17 cellular contexts compared by ENCODE assay signal in genomic region chr17:75950850-75951554, GRCh38. TPM values are rescaled to one million over a fixed set of nuclear protein-coding genes. Genes with fewer than 3 reads are reported as not detected.
DNase-seq lines count a peak whose midpoint lies in the region; ATAC-seq and TF ChIP-seq lines count a peak whose summit lies in the region.
"Had no signal": no experiment of that assay in that cellular context is flagged by ENCODE, and none has a peak within 500 bp of the region (broad histone marks: within the 10 kb centered on the region; RNA-seq: fewer than 3 reads in every experiment).

No MANE protein-coding gene starts in this region.

- CTCF ChIA-PET in activated CD4-positive, alpha-beta T cell treated with anti-CD3 and anti-CD28 coated beads, Interleukin-2, amount 10 ng/mL, durations not matched to agents 7 days and 5 days (lab: Charles Lee): interaction anchor here (0.7 to 1.4 kb wide), 2 partner anchors 50 to 141 kb away, joined by 3 read pairs; no protein-coding TSS in a partner anchor

- no peaks in the 10 kb centered on the region for H3K79me2 ChIP-seq in fibroblast of lung (ENCODE audit: control insufficient read depth, insufficient read depth, low read length)

- H3K4me1 Mint-ChIP-seq in activated CD4-positive, alpha-beta T cell treated with anti-CD3 and anti-CD28 coated beads, Interleukin-2, amount 10 ng/mL, durations not matched to agents 24 days and 14 days: peaks cover 6% of the 10 kb centered on the region
- peaks cover 17% of the 10 kb centered on the region for H3K4me1 Mint-ChIP-seq in activated CD4-positive, alpha-beta T cell treated with anti-CD3 and anti-CD28 coated beads, Interleukin-2, amount 10 ng/mL, durations not matched to agents 7 days and 5 days
- peaks cover 2% of the 10 kb centered on the region for H3K4me1 Mint-ChIP-seq in T-helper 1 cell treated with Interleukin-12 subunit alpha and Interleukin-12 subunit beta and Interleukin-4 antibody, amounts not matched to agents 30 μg/mL and 1 μg/mL, for 36 hours (ENCODE audit: low read depth)
- H3K4me1 Mint-ChIP-seq: neural crest cell had no signal

- peaks cover 8% of the 10 kb centered on the region for H3K36me3 ChIP-seq in fibroblast of lung (ENCODE audit: control insufficient read depth, insufficient read depth, low read length)
- H3K36me3 ChIP-seq in tibial nerve: peaks cover 0 to 100% (median 42%) of the 10 kb centered on the region in 3 donors

- ATAC-seq in GM18870 (IDR thresholded peaks at IDR 0.05; ENCODE audit: unreplicated experiment): no peak
- ATAC-seq: HCT116 had no signal

- H3K9me3 Mint-ChIP-seq in activated CD4-positive, alpha-beta T cell treated with anti-CD3 and anti-CD28 coated beads, Interleukin-2, amount 10 ng/mL, durations not matched to agents 24 days and 14 days: no peaks in the 10 kb centered on the region
- H3K9me3 Mint-ChIP-seq in activated CD4-positive, alpha-beta T cell treated with anti-CD3 and anti-CD28 coated beads, Interleukin-2, amount 10 ng/mL, durations not matched to agents 7 days and 5 days: no peaks in the 10 kb centered on the region
- H3K9me3 Mint-ChIP-seq in T-helper 1 cell treated with Interleukin-12 subunit alpha and Interleukin-12 subunit beta and Interleukin-4 antibody, amounts not matched to agents 30 μg/mL and 1 μg/mL, for 36 hours: no peaks in the 10 kb centered on the region
- H3K9me3 Mint-ChIP-seq: neural crest cell had no signal

- no peaks in the 10 kb centered on the region for H3K9me3 ChIP-seq in fibroblast of lung (ENCODE audit: control insufficient read depth, insufficient read depth, low read depth, low read length)
- no peaks in the 10 kb centered on the region for H3K9me3 ChIP-seq in tibial nerve
- H3K9me3 ChIP-seq: Caco-2 had no signal

- no peaks in the 10 kb centered on the region for H3K27me3 Mint-ChIP-seq in activated CD4-positive, alpha-beta T cell treated with anti-CD3 and anti-CD28 coated beads, Interleukin-2, amount 10 ng/mL, durations not matched to agents 24 days and 14 days
- no peaks in the 10 kb centered on the region for H3K27me3 Mint-ChIP-seq in activated CD4-positive, alpha-beta T cell treated with anti-CD3 and anti-CD28 coated beads, Interleukin-2, amount 10 ng/mL, durations not matched to agents 7 days and 5 days
- no peaks in the 10 kb centered on the region for H3K27me3 Mint-ChIP-seq in T-helper 1 cell treated with Interleukin-12 subunit alpha and Interleukin-12 subunit beta and Interleukin-4 antibody, amounts not matched to agents 30 μg/mL and 1 μg/mL, for 36 hours (ENCODE audit: low read depth)

- no peak overlapping the region for H3K4me3 ChIP-seq in fibroblast of lung (replicated peaks in 1 of 4; ENCODE audit: control extremely low read depth in 1 of 4, insufficient read depth in 1 of 4, low read depth in 3 of 4, low read length in 4 of 4)
- no peak overlapping the region for H3K4me3 ChIP-seq in skeletal muscle cell (ENCODE audit: low read depth, low read length)
- H3K4me3 ChIP-seq in tibial nerve: no peak overlapping the region
- H3K4me3 ChIP-seq: cardiac muscle cell, skin epidermis had no signal

- no peak overlapping the region for H3K9ac ChIP-seq in fibroblast of lung (ENCODE audit: insufficient read depth, low read length)

- POLR2A ChIA-PET in activated CD4-positive, alpha-beta T cell treated with anti-CD3 and anti-CD28 coated beads, Interleukin-2, amount 10 ng/mL, durations not matched to agents 7 days and 5 days (lab: Charles Lee): no interaction called here

- H3K27me3 ChIP-seq in fibroblast of lung (ENCODE audit: control insufficient read depth, insufficient read depth, low read length) (no peaks in the 10 kb centered on the region), tibial nerve (no peaks in the 10 kb centered on the region)
- H3K27me3 ChIP-seq: cardiac muscle cell had no signal

- H3K27ac Mint-ChIP-seq in activated CD4-positive, alpha-beta T cell treated with anti-CD3 and anti-CD28 coated beads, Interleukin-2, amount 10 ng/mL, durations not matched to agents 24 days and 14 days: peak overlapping the region; percentile 62
- no peak overlapping the region for H3K27ac Mint-ChIP-seq in activated CD4-positive, alpha-beta T cell treated with anti-CD3 and anti-CD28 coated beads, Interleukin-2, amount 10 ng/mL, durations not matched to agents 7 days and 5 days
- H3K27ac Mint-ChIP-seq in T-helper 1 cell treated with Interleukin-12 subunit alpha and Interleukin-12 subunit beta and Interleukin-4 antibody, amounts not matched to agents 30 μg/mL and 1 μg/mL, for 36 hours: peak overlapping the region; percentile 43

- H3K4me3 Mint-ChIP-seq in activated CD4-positive, alpha-beta T cell treated with anti-CD3 and anti-CD28 coated beads, Interleukin-2, amount 10 ng/mL, durations not matched to agents 24 days and 14 days: no peak overlapping the region
- H3K4me3 Mint-ChIP-seq in activated CD4-positive, alpha-beta T cell treated with anti-CD3 and anti-CD28 coated beads, Interleukin-2, amount 10 ng/mL, durations not matched to agents 7 days and 5 days: no peak overlapping the region
- H3K4me3 Mint-ChIP-seq in T-helper 1 cell treated with Interleukin-12 subunit alpha and Interleukin-12 subunit beta and Interleukin-4 antibody, amounts not matched to agents 30 μg/mL and 1 μg/mL, for 36 hours: no peak overlapping the region
- H3K4me3 Mint-ChIP-seq: neural crest cell had no signal

- no peaks in the 10 kb centered on the region for H4K20me1 ChIP-seq in fibroblast of lung (ENCODE audit: control insufficient read depth, extremely low read depth, insufficient read depth, low read length)

- DNase-seq in activated CD4-positive, alpha-beta T cell treated with anti-CD3 and anti-CD28 coated beads, Interleukin-2, amount 10 ng/mL, durations not matched to agents 24 days and 14 days: no peak
- no peak for DNase-seq in activated CD4-positive, alpha-beta T cell treated with anti-CD3 and anti-CD28 coated beads, Interleukin-2, amount 10 ng/mL, durations not matched to agents 7 days and 5 days
- peak; percentile 20 to 61 for DNase-seq in fibroblast of lung (ENCODE audit: low read depth in 2 of 2)
- DNase-seq in skeletal muscle cell (ENCODE audit: low read depth): peak; percentile 16
- no peak for DNase-seq in NCI-H2227 treated with DMSO at 0.1 percent for 48 hours (lab: John Stamatoyannopoulos, UW)
- no peak for DNase-seq in tibial nerve (ENCODE audit: low spot score in 2 of 2)
- DNase-seq: activated CD4-positive, alpha-beta T cell treated with anti-CD3 and anti-CD28 coated beads for 48 hours; Caco-2; left cardiac atrium; NCI-H345 had no signal

- intact Hi-C loops in activated CD4-positive, alpha-beta T cell treated with anti-CD3 and anti-CD28 coated beads, Interleukin-2, amount 10 ng/mL, durations not matched to agents 24 days and 14 days (cut with micrococcal nuclease): no loop called here

- no peak overlapping the region for H3K4me2 ChIP-seq in fibroblast of lung (ENCODE audit: extremely low read depth, insufficient read depth, low read length)

- peaks cover 37% of the 10 kb centered on the region for H3K36me3 Mint-ChIP-seq in activated CD4-positive, alpha-beta T cell treated with anti-CD3 and anti-CD28 coated beads, Interleukin-2, amount 10 ng/mL, durations not matched to agents 24 days and 14 days (ENCODE audit: low read depth)
- H3K36me3 Mint-ChIP-seq in activated CD4-positive, alpha-beta T cell treated with anti-CD3 and anti-CD28 coated beads, Interleukin-2, amount 10 ng/mL, durations not matched to agents 7 days and 5 days (ENCODE audit: low read depth): peaks cover 44% of the 10 kb centered on the region
- peaks cover 26% of the 10 kb centered on the region for H3K36me3 Mint-ChIP-seq in T-helper 1 cell treated with Interleukin-12 subunit alpha and Interleukin-12 subunit beta and Interleukin-4 antibody, amounts not matched to agents 30 μg/mL and 1 μg/mL, for 36 hours (ENCODE audit: low read depth)

- H3K4me1 ChIP-seq in fibroblast of lung (ENCODE audit: control insufficient read depth, extremely low read depth, insufficient read depth, low read length) (no peaks in the 10 kb centered on the region), tibial nerve (peaks cover 0 to 3% (median 0%) of the 10 kb centered on the region in 4 donors)
- H3K4me1 ChIP-seq: Caco-2 had no signal

- 87 to 90% methylated on average over 8 of the region's 8 CpGs for WGBS in tibial nerve, 2 donors

- no peak for TF ChIP-seq POLR2A in tibial nerve (IDR thresholded peaks at IDR 0.05)

- H2AFZ ChIP-seq in fibroblast of lung (ENCODE audit: low read length): no peak overlapping the region

- no peak overlapping the region for H3K27ac ChIP-seq in fibroblast of lung (ENCODE audit: insufficient read depth, low read length)
- no peak overlapping the region for H3K27ac ChIP-seq in tibial nerve
- H3K27ac ChIP-seq: 22Rv1, cardiac muscle cell, skin epidermis had no signal

- TF ChIP-seq CTCF in fibroblast of lung (conservative IDR thresholded peaks at IDR 0.05 in 1 of 2, IDR thresholded peaks at IDR 0.05 in 1 of 2; ENCODE audit: low read depth in 1 of 2, low read length in 2 of 2): no peak
- no peak for TF ChIP-seq CTCF in tibial nerve (IDR thresholded peaks at IDR 0.05)

- no peak for TF ChIP-seq EP300 in tibial nerve (IDR thresholded peaks at IDR 0.05)

RNA-seq across cellular contexts. Expression of gene FBF1, which starts 10.2 kb away (rescaled TPM):
- total RNA-seq in activated CD4-positive, alpha-beta T cell treated with anti-CD3 and anti-CD28 coated beads, Interleukin-2, amount 10 ng/mL, durations not matched to agents 24 days and 14 days: 17.5 and 18.6 TPM in 2 replicates
- 10 to 100 TPM; 21.7 to 23.5 TPM for total RNA-seq in activated CD4-positive, alpha-beta T cell treated with anti-CD3 and anti-CD28 coated beads, Interleukin-2, amount 10 ng/mL, durations not matched to agents 7 days and 5 days
- total RNA-seq in fibroblast of lung (10.5 and 11.2 TPM in 2 replicates), tibial nerve (10 to 100 TPM; 19.9 to 32.4 (median 25.7) TPM)
- polyA plus RNA-seq in fibroblast of lung: 1.6 and 2.6 TPM in 2 replicates
- polyA plus RNA-seq in fibroblast of lung (2012): 2.7 and 4.7 TPM in 2 replicates
- polyA minus RNA-seq in fibroblast of lung (ENCODE audit: low replicate concordance): 1.5 and 4.0 TPM in 2 replicates

RNA-seq across cellular contexts. Expression of gene ACOX1, which starts 28.0 kb away (rescaled TPM):
- total RNA-seq in activated CD4-positive, alpha-beta T cell treated with anti-CD3 and anti-CD28 coated beads, Interleukin-2, amount 10 ng/mL, durations not matched to agents 24 days and 14 days: 29.2 and 30.0 TPM in 2 replicates
- 10 to 100 TPM; 27.8 to 34.7 TPM for total RNA-seq in activated CD4-positive, alpha-beta T cell treated with anti-CD3 and anti-CD28 coated beads, Interleukin-2, amount 10 ng/mL, durations not matched to agents 7 days and 5 days
- total RNA-seq in fibroblast of lung (44.4 and 70.5 TPM in 2 replicates), tibial nerve (10 to 100 TPM; 33.7 to 44.4 (median 39.1) TPM)
- polyA plus RNA-seq in fibroblast of lung: 30.0 and 31.3 TPM in 2 replicates
- polyA plus RNA-seq in fibroblast of lung (2012): 20.0 and 22.7 TPM in 2 replicates
- polyA minus RNA-seq in fibroblast of lung (ENCODE audit: low replicate concordance): 58.5 and 59.6 TPM in 2 replicates

RNA-seq across cellular contexts. Expression of gene TEN1, which starts 28.0 kb away (rescaled TPM):
- 9.7 and 12.5 TPM in 2 replicates for total RNA-seq in activated CD4-positive, alpha-beta T cell treated with anti-CD3 and anti-CD28 coated beads, Interleukin-2, amount 10 ng/mL, durations not matched to agents 24 days and 14 days
- 10 to 100 TPM; 12.5 to 17.1 TPM for total RNA-seq in activated CD4-positive, alpha-beta T cell treated with anti-CD3 and anti-CD28 coated beads, Interleukin-2, amount 10 ng/mL, durations not matched to agents 7 days and 5 days
- total RNA-seq in fibroblast of lung (9.4 and 12.6 TPM in 2 replicates), tibial nerve (10 to 100 TPM in 2 of 4 donors, 1 to 10 TPM in 2; 8.6 to 22.2 (median 11.5) TPM)
- 10.3 and 11.4 TPM in 2 replicates for polyA plus RNA-seq in fibroblast of lung
- polyA plus RNA-seq in fibroblast of lung (2012): 15.3 and 18.4 TPM in 2 replicates
- polyA minus RNA-seq in fibroblast of lung (ENCODE audit: low replicate concordance): 13.6 and 18.5 TPM in 2 replicates

RNA-seq across cellular contexts. Expression of gene MRPL38, which starts 46.3 kb away (rescaled TPM):
- total RNA-seq in activated CD4-positive, alpha-beta T cell treated with anti-CD3 and anti-CD28 coated beads, Interleukin-2, amount 10 ng/mL, durations not matched to agents 24 days and 14 days: 151 and 157 TPM in 2 replicates
- 10 to 100 TPM; 95.9 to 97.5 TPM for total RNA-seq in activated CD4-positive, alpha-beta T cell treated with anti-CD3 and anti-CD28 coated beads, Interleukin-2, amount 10 ng/mL, durations not matched to agents 7 days and 5 days
- 30.8 and 36.0 TPM in 2 replicates for total RNA-seq in fibroblast of lung
- polyA plus RNA-seq in fibroblast of lung: 19.3 and 29.7 TPM in 2 replicates
- polyA plus RNA-seq in fibroblast of lung (2012): 28.1 and 51.3 TPM in 2 replicates
- 57.4 and 86.3 TPM in 2 replicates for polyA minus RNA-seq in fibroblast of lung (ENCODE audit: low replicate concordance)
- total RNA-seq in tibial nerve: 100 to 1,000 TPM in 1 of 4 donors, 10 to 100 TPM in 3; 56.8 to 118 (median 76.2) TPM

RNA-seq across cellular contexts. Expression of gene CDK3, which starts 49.7 kb away (rescaled TPM):
- 6.6 and 7.4 TPM in 2 replicates for total RNA-seq in activated CD4-positive, alpha-beta T cell treated with anti-CD3 and anti-CD28 coated beads, Interleukin-2, amount 10 ng/mL, durations not matched to agents 24 days and 14 days
- total RNA-seq in activated CD4-positive, alpha-beta T cell treated with anti-CD3 and anti-CD28 coated beads, Interleukin-2, amount 10 ng/mL, durations not matched to agents 7 days and 5 days: 1 to 10 TPM; 6.9 to 7.1 TPM
- 1.3 TPM in 2 replicates for total RNA-seq in fibroblast of lung
- polyA plus RNA-seq in fibroblast of lung: 1.7 and 2.3 TPM in 2 replicates
- polyA plus RNA-seq in fibroblast of lung (2012): 1.6 and 1.7 TPM in 2 replicates
- polyA minus RNA-seq in fibroblast of lung (ENCODE audit: low replicate concordance): 4.8 TPM in 1 of 2 replicates, not detected in the other
- total RNA-seq in tibial nerve: 10 to 100 TPM in 1 of 4 donors, 1 to 10 TPM in 3; 3.8 to 12.3 (median 5.9) TPM

Comparison
In these comparisons a context has a peak if more than half of its experiments do, and no peak if none do; other contexts are left out.
1. DNase-seq: peak in fibroblast of lung (2 of 2) and skeletal muscle cell (single experiment); none in activated CD4-positive, alpha-beta T cell treated with anti-CD3 and anti-CD28 coated beads, Interleukin-2, amount 10 ng/mL, durations not matched to agents 24 days and 14 days (single experiment), activated CD4-positive, alpha-beta T cell treated with anti-CD3 and anti-CD28 coated beads, Interleukin-2, amount 10 ng/mL, durations not matched to agents 7 days and 5 days (single experiment), NCI-H2227 treated with DMSO at 0.1 percent for 48 hours (single experiment) and tibial nerve (0 of 2).